In the genomic region with DNA sequence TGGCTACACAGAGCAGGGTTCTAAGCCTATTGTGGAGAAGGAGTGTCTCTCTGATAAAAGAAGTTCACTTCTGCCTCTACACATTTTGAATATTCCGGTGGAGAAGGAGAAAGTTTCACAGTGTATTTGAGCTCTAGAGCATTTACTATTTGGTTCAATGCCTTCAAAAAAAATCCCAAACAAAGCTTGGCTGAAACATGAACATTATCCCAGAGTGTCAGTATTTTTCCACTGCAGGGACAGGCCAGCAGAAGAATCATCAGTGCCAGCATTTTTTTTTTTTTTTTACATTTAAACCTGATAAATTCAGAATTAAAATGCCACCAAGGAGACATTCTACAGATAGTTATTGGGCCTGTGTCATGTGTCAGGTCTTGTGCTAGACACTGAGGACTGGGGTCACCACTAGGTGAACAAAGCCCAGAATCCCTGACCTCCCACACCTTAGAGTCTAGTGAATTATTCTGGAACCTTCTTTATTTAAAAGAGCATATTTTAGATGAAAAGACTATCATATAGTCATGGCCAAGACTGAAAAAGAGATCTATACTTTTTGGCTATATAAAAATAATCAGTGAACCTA, we compare ENCODE assay signal across 24 cellular contexts. TPM values are rescaled to one million over a fixed set of nuclear protein-coding genes. Genes with fewer than 3 reads are reported as not detected.
A peak's percentile ranks its signal among the peaks of the same experiment; 100 is the strongest.
DNase-seq lines count a peak whose midpoint lies in the region; ATAC-seq and TF ChIP-seq lines count a peak whose summit lies in the region.
"Had no signal": no experiment of that assay in that cellular context is flagged by ENCODE, and none has a peak within 500 bp of the region (broad histone marks: within the 10 kb centered on the region; RNA-seq: fewer than 3 reads in every experiment).

No MANE protein-coding gene starts in this region.

- H2AFZ ChIP-seq in mammary epithelial cell (ENCODE audit: low read depth, low read length), result no peak overlapping the region

- no peak for DNase-seq in breast epithelium (ENCODE audit: low spot score in 2 of 2)
- no peak for DNase-seq in mammary epithelial cell
- DNase-seq in right atrium auricular region (ENCODE audit: low spot score), result no peak
- no peak for DNase-seq in psoas muscle
- DNase-seq in activated CD4-positive, alpha-beta T cell treated with anti-CD3 and anti-CD28 coated beads, Interleukin-2, amount 10 ng/mL, durations not matched to agents 24 days and 14 days, result no peak
- no peak for DNase-seq in NCI-H2107 treated with DMSO at 0.1 percent for 48 hours (lab: John Stamatoyannopoulos, UW; ENCODE audit: unreplicated experiment)
- no peak for DNase-seq in GF-D8 (lab: John Stamatoyannopoulos, UW)
- DNase-seq: 8988T; activated CD8-positive, alpha-beta T cell treated with anti-CD3 and anti-CD28 coated beads for 36 hours; activated T-cell treated with anti-CD3 and anti-CD28 coated beads, Interleukin-2, amount 50 U/mL, for 48 hours; BE2C; Calu3; EL; Karpas-422; NCI-H1105 treated with DMSO at 0.1 percent for 48 hours; NCI-H2107; NCI-H69; SIG-M5; stimulated activated naive CD8-positive, alpha-beta T cell treated with anti-CD3 and anti-CD28 coated beads, Interleukin-15, Interleukin-2, amounts not matched to agents 100 U/mL and 50 U/mL, for 24 hours had no signal

- no peaks in the 10 kb centered on the region for H3K27me3 Mint-ChIP-seq in activated CD4-positive, alpha-beta T cell treated with anti-CD3 and anti-CD28 coated beads, Interleukin-2, amount 10 ng/mL, durations not matched to agents 24 days and 14 days
- H3K27me3 Mint-ChIP-seq: activated CD8-positive, alpha-beta T cell treated with anti-CD3 and anti-CD28 coated beads for 36 hours had no signal

- TF ChIP-seq CTCF in breast epithelium (IDR thresholded peaks at IDR 0.05) (no peak), mammary epithelial cell (conservative IDR thresholded peaks at IDR 0.05 in 1 of 2, IDR thresholded peaks at IDR 0.05 in 1 of 2; ENCODE audit: extremely low read depth in 1 of 2, insufficient read depth in 1 of 2, low read depth in 1 of 2, low read length in 2 of 2) (no peak), right atrium auricular region (IDR thresholded peaks at IDR 0.05) (no peak), psoas muscle (IDR thresholded peaks at IDR 0.05) (no peak)

- peak overlapping the region; percentile 10 to 27 for H3K27ac ChIP-seq in breast epithelium
- H3K27ac ChIP-seq in mammary epithelial cell (ENCODE audit: insufficient read depth, low read depth, low read length), result no peak overlapping the region
- H3K27ac ChIP-seq in right atrium auricular region, result peak overlapping the region; percentile 54 to 62
- peak overlapping the region; percentile 26 for H3K27ac ChIP-seq in psoas muscle
- H3K27ac ChIP-seq: VCaP had no signal

- H4K20me1 ChIP-seq in mammary epithelial cell (ENCODE audit: insufficient read depth, low read length), result no peaks in the 10 kb centered on the region

- no TSS peak for BruUV-seq in mammary epithelial cell (replicated peaks; lab: Mats Ljungman, UMichigan)

- H3K27me3 ChIP-seq in breast epithelium (no peaks in the 10 kb centered on the region), mammary epithelial cell (ENCODE audit: insufficient read depth, low read length) (no peaks in the 10 kb centered on the region), right atrium auricular region (no peaks in the 10 kb centered on the region), psoas muscle (ENCODE audit: insufficient read depth in 3 of 3, low read length in 2 of 3) (no peaks in the 10 kb centered on the region)
- H3K27me3 ChIP-seq: BE2C had no signal

- H3K4me3 ChIP-seq in breast epithelium (no peak overlapping the region), mammary epithelial cell (replicated peaks in 1 of 3; ENCODE audit: insufficient read depth in 1 of 3, low read depth in 2 of 3, low read length in 3 of 3) (no peak overlapping the region), right atrium auricular region (no peak overlapping the region), psoas muscle (no peak overlapping the region)
- H3K4me3 ChIP-seq: HAP-1 had no signal

- H3K4me2 ChIP-seq in mammary epithelial cell (ENCODE audit: insufficient read depth, low read depth, low read length), result no peak overlapping the region

- intact Hi-C loops in breast epithelium (cut with DNase I; ENCODE audit: low total_unique reads) (no loop called here), mammary epithelial cell (cut with micrococcal nuclease) (no loop called here), psoas muscle (cut with DNase I) (no loop called here)
- intact Hi-C loops in activated CD4-positive, alpha-beta T cell treated with anti-CD3 and anti-CD28 coated beads, Interleukin-2, amount 10 ng/mL, durations not matched to agents 24 days and 14 days (cut with micrococcal nuclease), result no loop called here

- CTCF ChIA-PET in mammary epithelial cell (lab: Charles Lee; ENCODE audit: low non-redundant PET), result no interaction called here

- H3K4me1 ChIP-seq in breast epithelium, result no peaks in the 10 kb centered on the region
- H3K4me1 ChIP-seq in mammary epithelial cell (ENCODE audit: insufficient read depth, low read length), result no peaks in the 10 kb centered on the region
- peaks cover 0 to 21% of the 10 kb centered on the region in 2 donors for H3K4me1 ChIP-seq in right atrium auricular region
- H3K4me1 ChIP-seq in psoas muscle, result peaks cover 19% of the 10 kb centered on the region
- H3K4me1 ChIP-seq: BE2C, HAP-1 had no signal

- ATAC-seq in psoas muscle, result peak in 1 of 4 donors; percentile 51
- ATAC-seq in GM21737 (IDR thresholded peaks at IDR 0.05; ENCODE audit: unreplicated experiment), result no peak
- ATAC-seq: activated CD8-positive, alpha-beta T cell treated with anti-CD3 and anti-CD28 coated beads for 36 hours; activated naive CD4-positive, alpha-beta T cell treated with anti-CD3 and anti-CD28 coated beads, Interleukin-2, amount 50 U/mL, for 72 hours; stimulated activated naive CD8-positive, alpha-beta T cell treated with anti-CD3 and anti-CD28 coated beads, Interleukin-15, Interleukin-2, amounts not matched to agents 100 U/mL and 50 U/mL, for 24 hours had no signal

- H3K79me2 ChIP-seq in mammary epithelial cell (ENCODE audit: insufficient read depth, low read length), result no peaks in the 10 kb centered on the region

- dilution Hi-C loops in mammary epithelial cell (cut with HindIII; ENCODE audit: low sequenced_read_pairs), result no loop called here

- in situ Hi-C loops in mammary epithelial cell (cut with MboI; ENCODE audit: low sequenced_read_pairs in 2 of 2), result no loop called here

- no peak overlapping the region for H3K9ac ChIP-seq in mammary epithelial cell (ENCODE audit: insufficient read depth, low read length)

- H3K4me1 Mint-ChIP-seq in activated CD4-positive, alpha-beta T cell treated with anti-CD3 and anti-CD28 coated beads, Interleukin-2, amount 10 ng/mL, durations not matched to agents 24 days and 14 days, result no peaks in the 10 kb centered on the region

- H3K9me3 ChIP-seq in breast epithelium (no peaks in the 10 kb centered on the region), mammary epithelial cell (replicated peaks; ENCODE audit: insufficient read depth, low read length) (no peaks in the 10 kb centered on the region), right atrium auricular region (no peaks in the 10 kb centered on the region), psoas muscle (no peaks in the 10 kb centered on the region)
- H3K9me3 ChIP-seq: BE2C, HAP-1 had no signal

- no CpG with 5 or more reads among the region's 1 CpG for WGBS in mammary epithelial cell (ENCODE audit: low coverage, missing lambda C conversion rate)
- WGBS in psoas muscle, 3 donors, result 40 to 49% (median 48%) methylated on average over 1 of the region's 1 CpG

- no peak overlapping the region for H3K27ac Mint-ChIP-seq in activated CD4-positive, alpha-beta T cell treated with anti-CD3 and anti-CD28 coated beads, Interleukin-2, amount 10 ng/mL, durations not matched to agents 24 days and 14 days
- H3K27ac Mint-ChIP-seq: activated CD8-positive, alpha-beta T cell treated with anti-CD3 and anti-CD28 coated beads for 36 hours; activated naive CD4-positive, alpha-beta T cell treated with anti-CD3 and anti-CD28 coated beads, Interleukin-2, amount 50 U/mL, for 72 hours; T-helper 1 cell treated with Interleukin-12 subunit alpha and Interleukin-12 subunit beta and Interleukin-4 antibody, amounts not matched to agents 30 μg/mL and 1 μg/mL, for 36 hours had no signal

- peaks cover 7% of the 10 kb centered on the region for H3K36me3 ChIP-seq in breast epithelium
- H3K36me3 ChIP-seq in mammary epithelial cell (ENCODE audit: insufficient read depth, low read length), result no peaks in the 10 kb centered on the region
- peaks cover 50% of the 10 kb centered on the region for H3K36me3 ChIP-seq in right atrium auricular region
- H3K36me3 ChIP-seq in psoas muscle (ENCODE audit: insufficient read depth in 1 of 2, low read depth in 1 of 2), result peaks cover 7 to 97% of the 10 kb centered on the region in 2 donors

- peaks cover 59% of the 10 kb centered on the region for H3K36me3 Mint-ChIP-seq in activated CD4-positive, alpha-beta T cell treated with anti-CD3 and anti-CD28 coated beads, Interleukin-2, amount 10 ng/mL, durations not matched to agents 24 days and 14 days (ENCODE audit: low read depth)

- H3K9me3 Mint-ChIP-seq in activated CD4-positive, alpha-beta T cell treated with anti-CD3 and anti-CD28 coated beads, Interleukin-2, amount 10 ng/mL, durations not matched to agents 24 days and 14 days, result no peaks in the 10 kb centered on the region
- H3K9me3 Mint-ChIP-seq: activated CD8-positive, alpha-beta T cell treated with anti-CD3 and anti-CD28 coated beads for 36 hours; activated naive CD4-positive, alpha-beta T cell treated with anti-CD3 and anti-CD28 coated beads, Interleukin-2, amount 50 U/mL, for 72 hours; T-helper 1 cell treated with Interleukin-12 subunit alpha and Interleukin-12 subunit beta and Interleukin-4 antibody, amounts not matched to agents 30 μg/mL and 1 μg/mL, for 36 hours had no signal

- no peak for TF ChIP-seq POLR2A in breast epithelium (IDR thresholded peaks at IDR 0.05)

- H3K4me3 Mint-ChIP-seq in activated CD4-positive, alpha-beta T cell treated with anti-CD3 and anti-CD28 coated beads, Interleukin-2, amount 10 ng/mL, durations not matched to agents 24 days and 14 days, result no peak overlapping the region
- H3K4me3 Mint-ChIP-seq: activated CD8-positive, alpha-beta T cell treated with anti-CD3 and anti-CD28 coated beads for 36 hours; T-helper 1 cell treated with Interleukin-12 subunit alpha and Interleukin-12 subunit beta and Interleukin-4 antibody, amounts not matched to agents 30 μg/mL and 1 μg/mL, for 36 hours had no signal

RNA-seq across cellular contexts. Expression of a gene that starts 48.0 kb away (rescaled TPM):
- total RNA-seq in breast epithelium (10 to 100 TPM in 1 of 3 donors, 1 to 10 TPM in 2; 5.9 to 10.5 (median 7.0) TPM), mammary epithelial cell (1 to 10 TPM; 2.8 to 4.7 TPM), right atrium auricular region (1 to 10 TPM; 5.2 to 6.6 TPM), psoas muscle (1 to 10 TPM; 2.8 to 4.0 (median 3.8) TPM)
- polyA plus RNA-seq in mammary epithelial cell (2.3 TPM), psoas muscle (1 to 10 TPM; 1.2 to 3.3 (median 1.3) TPM)
- polyA minus RNA-seq in mammary epithelial cell, result 0.88 TPM
- total RNA-seq in activated CD4-positive, alpha-beta T cell treated with anti-CD3 and anti-CD28 coated beads, Interleukin-2, amount 10 ng/mL, durations not matched to agents 24 days and 14 days, result 4.9 TPM in 2 replicates
- total RNA-seq: Calu3 had no signal
